8 cellular contexts compared by ENCODE assay signal in genomic region chr13:30306762-30307193, GRCh38. TPM values are rescaled to one million over a fixed set of nuclear protein-coding genes. Genes with fewer than 3 reads are reported as not detected.
A peak's percentile ranks its signal among the peaks of the same experiment; 100 is the strongest.
DNase-seq lines count a peak whose midpoint lies in the region; ATAC-seq and TF ChIP-seq lines count a peak whose summit lies in the region.

No MANE protein-coding gene starts in this region.

- H3K4me3 Mint-ChIP-seq in naive B cell = peak overlapping the region; percentile 86 to 95 (median 91)
- peak overlapping the region; percentile 77 for H3K4me3 Mint-ChIP-seq in stimulated activated effector memory CD8-positive, alpha-beta T cell treated with anti-CD3 and anti-CD28 coated beads, Interleukin-12 subunit alpha, Interleukin-12 subunit beta, amount 100 ng/mL, for 72 hours

- no peaks in the 10 kb centered on the region for H3K9me3 Mint-ChIP-seq in naive B cell
- H3K9me3 Mint-ChIP-seq in stimulated activated effector memory CD8-positive, alpha-beta T cell treated with anti-CD3 and anti-CD28 coated beads, Interleukin-12 subunit alpha, Interleukin-12 subunit beta, amount 100 ng/mL, for 72 hours = no peaks in the 10 kb centered on the region

- ATAC-seq in naive B cell (ENCODE audit: low read depth in 2 of 2) = peak; percentile 85 to 86
- ATAC-seq in stimulated activated effector memory CD8-positive, alpha-beta T cell treated with anti-CD3 and anti-CD28 coated beads, Interleukin-12 subunit alpha, Interleukin-12 subunit beta, amount 100 ng/mL, for 72 hours = peak; percentile 92

- H3K27ac Mint-ChIP-seq in naive B cell = peak overlapping the region; percentile 78 to 94 (median 90)
- H3K27ac Mint-ChIP-seq in stimulated activated effector memory CD8-positive, alpha-beta T cell treated with anti-CD3 and anti-CD28 coated beads, Interleukin-12 subunit alpha, Interleukin-12 subunit beta, amount 100 ng/mL, for 72 hours = peak overlapping the region; percentile 82

- H3K27me3 Mint-ChIP-seq in naive B cell = no peaks in the 10 kb centered on the region

- TF ChIP-seq CTCF in fibroblast of mammary gland (conservative IDR thresholded peaks at IDR 0.05; ENCODE audit: control insufficient read depth, insufficient read depth, low read depth, low read length) = no peak

- peaks cover 38 to 61% (median 54%) of the 10 kb centered on the region in 3 donors for H3K4me1 Mint-ChIP-seq in naive B cell
- H3K4me1 Mint-ChIP-seq in stimulated activated effector memory CD8-positive, alpha-beta T cell treated with anti-CD3 and anti-CD28 coated beads, Interleukin-12 subunit alpha, Interleukin-12 subunit beta, amount 100 ng/mL, for 72 hours = peaks cover 32% of the 10 kb centered on the region

- peak overlapping the region; percentile 88 for H3K4me3 ChIP-seq in fibroblast of mammary gland (ENCODE audit: control insufficient read depth, low read depth, low read length)

- DNase-seq in Daoy (ENCODE audit: low read depth) (peak; percentile 92), GOT3 (lab: John Stamatoyannopoulos, UW) (peak; percentile 60), LHCN-M2 (ENCODE audit: low read depth) (peak; percentile 88), RKO (ENCODE audit: low spot score) (peak; percentile 87), fibroblast of mammary gland (ENCODE audit: low read depth) (peak; percentile 89), naive B cell (peak; percentile 91)
- peak; percentile 74 to 83 for DNase-seq in activated T-helper 1 cell treated with anti-CD3 and anti-CD28 coated beads, Interleukin-2, amount 50 U/mL, for 16 hours (ENCODE audit: low read depth in 1 of 2, low spot score in 1 of 2)
- peak; percentile 92 to 96 for DNase-seq in stimulated activated effector memory CD8-positive, alpha-beta T cell treated with anti-CD3 and anti-CD28 coated beads, Interleukin-12 subunit alpha, Interleukin-12 subunit beta, amount 100 ng/mL, for 72 hours (ENCODE audit: low spot score in 2 of 2)

- no peaks in the 10 kb centered on the region for H3K36me3 Mint-ChIP-seq in naive B cell
- H3K36me3 Mint-ChIP-seq in stimulated activated effector memory CD8-positive, alpha-beta T cell treated with anti-CD3 and anti-CD28 coated beads, Interleukin-12 subunit alpha, Interleukin-12 subunit beta, amount 100 ng/mL, for 72 hours = no peaks in the 10 kb centered on the region

RNA-seq across cellular contexts. Expression of gene KATNAL1, which starts 0.6 kb away (rescaled TPM):
- 14.3 and 21.8 TPM in 2 replicates for total RNA-seq in Daoy (2014; rRNA removed; shearing (Covaris generic))
- total RNA-seq in LHCN-M2 (2014; rRNA removed) = 26.7 and 28.0 TPM in 2 replicates
- polyA plus RNA-seq in LHCN-M2 (2012) = 12.8 TPM
- polyA plus RNA-seq in naive B cell (ENCODE audit: low read depth in 6 of 6) = 1 to 10 TPM; 3.7 to 8.9 (median 6.9) TPM

Comparison
In these comparisons a context has a peak if more than half of its experiments do, and no peak if none do; other contexts are left out.
1. Peak in every context shown above with its lines: DNase-seq, ATAC-seq and H3K4me3 ChIP-seq.